22 cellular contexts compared by ENCODE assay signal in the genomic region with DNA sequence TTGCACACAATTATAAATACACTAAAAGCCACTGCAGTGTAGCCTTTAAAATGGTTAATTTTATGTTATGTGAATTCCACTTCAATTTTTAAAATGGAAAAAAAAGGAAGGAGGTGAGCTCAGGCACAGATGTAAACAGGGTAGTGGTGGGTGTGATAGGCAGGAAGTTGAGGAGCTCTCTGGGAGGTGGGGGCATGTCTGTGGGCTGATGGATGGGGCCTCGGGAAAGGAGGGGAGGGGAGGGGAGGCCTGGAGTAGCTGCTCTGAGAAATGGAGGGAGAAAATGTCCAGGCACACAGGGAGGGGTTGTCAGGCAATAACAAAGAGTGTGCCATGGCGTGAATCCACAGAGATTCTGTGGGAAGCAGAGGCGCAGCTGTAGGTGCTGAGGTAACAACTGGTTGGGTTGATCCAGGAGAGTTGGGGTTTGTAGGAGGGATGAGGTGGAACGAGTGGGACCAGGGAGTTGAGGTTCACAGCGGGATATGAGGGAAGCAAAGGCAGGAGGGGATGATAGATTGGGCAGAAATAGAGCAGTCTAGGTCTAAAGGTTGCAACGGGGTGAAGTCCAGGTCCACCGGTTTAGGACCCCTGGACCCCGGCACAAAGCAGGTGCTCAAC.
"Had no signal": no experiment of that assay in that cellular context is flagged by ENCODE, and none has a peak within 500 bp of the region (broad histone marks: within the 10 kb centered on the region; RNA-seq: fewer than 3 reads in every experiment).

No MANE protein-coding gene starts in this region.

- DNase-seq: activated B cell treated with CpG ODN at 0.5 μM for 24 hours; activated CD4-positive, alpha-beta T cell treated with anti-CD3 and anti-CD28 coated beads for 36 hours; activated naive CD4-positive, alpha-beta T cell; activated T-cell treated with anti-CD3 and anti-CD28 coated beads for 4 hours; activated T-cell treated with anti-CD3 and anti-CD28 coated beads, Interleukin-2, amount 50 U/mL, for 72 hours; effector CD8-positive, alpha-beta T cell; glutamatergic neuron; left ventricle myocardium inferior; mucosa of descending colon; stimulated activated CD4-positive, alpha-beta T cell treated with anti-CD3 and anti-CD28 coated beads, Interleukin-4, amount 100 ng/mL, for 1 hour; stimulated activated naive CD8-positive, alpha-beta T cell treated with anti-CD3 and anti-CD28 coated beads, Interleukin-15, amount 100 ng/mL, for 72 hours; substantia nigra; T-helper 1 cell; thyroid gland had no signal

- H3K27me3 Mint-ChIP-seq: activated CD4-positive, alpha-beta T cell treated with anti-CD3 and anti-CD28 coated beads for 36 hours; central memory CD8-positive, alpha-beta T cell; stimulated activated naive CD8-positive, alpha-beta T cell treated with anti-CD3 and anti-CD28 coated beads, Interleukin-15, amount 100 ng/mL, for 72 hours had no signal

- H3K36me3 ChIP-seq: left ventricle myocardium inferior, pancreas, right atrium auricular region, thyroid gland, upper lobe of left lung had no signal

- H3K36me3 Mint-ChIP-seq: activated naive CD4-positive, alpha-beta T cell treated with anti-CD3 and anti-CD28 coated beads, Interleukin-2, amount 50 U/mL, for 72 hours; natural killer cell treated with Interleukin-12 subunit alpha and Interleukin-12 subunit beta and Interleukin-15 and Interleukin-18, amount 100 ng/mL, for 72 hours had no signal

- H3K27ac ChIP-seq: left ventricle myocardium inferior, pancreas, right atrium auricular region had no signal

- H3K4me3 Mint-ChIP-seq: activated B cell treated with CpG ODN at 0.5 μM for 24 hours; activated CD4-positive, alpha-beta T cell treated with anti-CD3 and anti-CD28 coated beads for 36 hours; activated T-cell treated with anti-CD3 and anti-CD28 coated beads, Interleukin-2, amount 50 U/mL, for 72 hours; central memory CD8-positive, alpha-beta T cell; natural killer cell treated with Interleukin-12 subunit alpha and Interleukin-12 subunit beta and Interleukin-15 and Interleukin-18, amount 100 ng/mL, for 72 hours; stimulated activated naive CD8-positive, alpha-beta T cell treated with anti-CD3 and anti-CD28 coated beads, Interleukin-15, amount 100 ng/mL, for 72 hours; T-helper 2 cell treated with Interferon-gamma antibody and Interleukin-4, amounts not matched to agents 5 μg/mL and 100 μg/mL, for 36 hours had no signal

- H3K4me3 ChIP-seq: left ventricle myocardium inferior, lung, mucosa of descending colon, pancreas, right atrium auricular region, thyroid gland, upper lobe of left lung had no signal

- H3K4me1 Mint-ChIP-seq: activated B cell treated with CpG ODN at 0.5 μM for 24 hours; central memory CD8-positive, alpha-beta T cell had no signal

- H3K27me3 ChIP-seq: pancreas, right atrium auricular region, thyroid gland, upper lobe of left lung had no signal

- H3K27ac Mint-ChIP-seq: activated B cell treated with CpG ODN at 0.5 μM for 24 hours; activated CD4-positive, alpha-beta T cell treated with anti-CD3 and anti-CD28 coated beads for 36 hours; activated naive CD4-positive, alpha-beta T cell treated with anti-CD3 and anti-CD28 coated beads, Interleukin-2, amount 50 U/mL, for 72 hours; activated T-cell treated with anti-CD3 and anti-CD28 coated beads, Interleukin-2, amount 50 U/mL, for 72 hours; natural killer cell treated with Interleukin-12 subunit alpha and Interleukin-12 subunit beta and Interleukin-15 and Interleukin-18, amount 100 ng/mL, for 72 hours; T-helper 2 cell treated with Interferon-gamma antibody and Interleukin-4, amounts not matched to agents 5 μg/mL and 100 μg/mL, for 36 hours had no signal

- ATAC-seq: activated CD4-positive, alpha-beta T cell treated with anti-CD3 and anti-CD28 coated beads for 36 hours; activated naive CD4-positive, alpha-beta T cell treated with anti-CD3 and anti-CD28 coated beads, Interleukin-2, amount 50 U/mL, for 72 hours; mucosa of descending colon; pancreas; stimulated activated naive CD8-positive, alpha-beta T cell treated with anti-CD3 and anti-CD28 coated beads, Interleukin-15, amount 100 ng/mL, for 72 hours had no signal

- H3K9me3 ChIP-seq: left ventricle myocardium inferior, mucosa of descending colon, pancreas, right atrium auricular region, thyroid gland, upper lobe of left lung had no signal

- H3K9me3 Mint-ChIP-seq: activated B cell treated with CpG ODN at 0.5 μM for 24 hours; activated naive CD4-positive, alpha-beta T cell treated with anti-CD3 and anti-CD28 coated beads, Interleukin-2, amount 50 U/mL, for 72 hours; activated T-cell treated with anti-CD3 and anti-CD28 coated beads, Interleukin-2, amount 50 U/mL, for 72 hours; central memory CD8-positive, alpha-beta T cell; natural killer cell treated with Interleukin-12 subunit alpha and Interleukin-12 subunit beta and Interleukin-15 and Interleukin-18, amount 100 ng/mL, for 72 hours; stimulated activated naive CD8-positive, alpha-beta T cell treated with anti-CD3 and anti-CD28 coated beads, Interleukin-15, amount 100 ng/mL, for 72 hours; T-helper 2 cell treated with Interferon-gamma antibody and Interleukin-4, amounts not matched to agents 5 μg/mL and 100 μg/mL, for 36 hours had no signal

- H3K4me1 ChIP-seq: pancreas had no signal
